In the genomic region with DNA sequence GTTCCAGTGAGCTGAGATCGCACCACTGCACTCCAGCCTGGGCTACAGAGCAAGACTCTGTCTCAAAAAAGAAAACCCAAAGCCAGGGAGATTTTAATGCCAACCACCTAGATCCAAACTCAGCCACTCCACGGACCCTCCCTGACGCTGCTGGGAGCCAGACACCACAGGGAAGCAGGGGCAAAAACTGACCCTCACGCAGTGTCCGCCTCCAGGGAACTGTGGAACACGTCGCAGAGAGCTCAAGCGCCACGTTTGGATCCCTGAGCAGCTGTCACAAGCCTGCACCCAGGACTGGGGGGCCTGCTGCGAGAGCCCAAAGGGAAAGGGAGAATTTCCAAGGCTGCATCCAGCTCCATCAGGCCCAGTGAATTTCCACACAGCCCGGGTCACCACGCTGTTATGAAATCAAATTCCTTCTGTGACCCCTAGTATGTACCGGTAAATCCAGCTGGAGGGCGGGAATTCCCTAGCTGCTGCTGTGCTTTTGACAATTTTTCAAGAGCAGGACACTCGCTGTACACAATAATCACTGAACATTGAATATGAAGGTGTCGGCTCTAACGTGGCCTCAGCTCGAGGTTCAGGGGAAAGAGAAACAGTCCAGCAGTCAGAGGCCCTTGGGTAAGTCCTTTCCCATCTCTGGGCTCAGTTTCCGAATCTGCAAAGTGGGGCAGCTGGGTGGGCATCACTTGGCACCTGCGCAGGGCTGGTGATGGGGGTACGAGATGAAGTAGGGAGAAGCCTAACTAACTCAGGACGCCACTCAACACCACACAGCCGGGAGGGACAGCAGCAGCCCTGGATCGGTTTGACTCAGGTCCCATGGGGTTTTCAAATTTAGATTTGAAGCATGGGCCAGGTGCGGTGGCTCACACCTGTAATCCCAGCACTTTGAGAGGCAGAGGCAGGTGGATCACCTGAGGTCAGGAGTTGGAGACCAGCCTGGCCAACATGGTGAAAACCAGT, we compare ENCODE assay signal across 10 cellular contexts. TPM values are rescaled to one million over a fixed set of nuclear protein-coding genes. Genes with fewer than 3 reads are reported as not detected.
A peak's percentile ranks its signal among the peaks of the same experiment; 100 is the strongest.
DNase-seq lines count a peak whose midpoint lies in the region; ATAC-seq, FAIRE-seq and TF ChIP-seq lines count a peak whose summit lies in the region.
"Had no signal": no experiment of that assay in that cellular context is flagged by ENCODE, and none has a peak within 500 bp of the region (broad histone marks: within the 10 kb centered on the region; RNA-seq: fewer than 3 reads in every experiment).

No MANE protein-coding gene starts in this region.

- no peak for TF ChIP-seq EP300 in gastroesophageal sphincter (IDR thresholded peaks at IDR 0.05)

- H3K4me2 ChIP-seq in astrocyte (ENCODE audit: low read length), result no peak overlapping the region

- no TSS peak for BruUV-seq in Calu3 (replicated peaks; lab: Mats Ljungman, UMichigan)

- ATAC-seq in gastroesophageal sphincter (peak; percentile 81), psoas muscle (peak in 3 of 4 donors; percentile 14 to 48 (median 31))
- ATAC-seq: naive thymus-derived CD4-positive, alpha-beta T cell had no signal

- no peak overlapping the region for H3K9ac ChIP-seq in astrocyte (ENCODE audit: low read length)

- DNase-seq in Calu3 (peak; percentile 57), astrocyte (ENCODE audit: low read depth) (peak; percentile 41), psoas muscle (peak; percentile 64 to 78), SHP77 (lab: John Stamatoyannopoulos, UW) (no peak), NCI-H2081 (lab: John Stamatoyannopoulos, UW) (no peak), midbrain (lab: John Stamatoyannopoulos, UW) (no peak)
- no peak for DNase-seq in activated CD8-positive, alpha-beta memory T cell treated with anti-CD3 and anti-CD28 coated beads for 24 hours
- DNase-seq: naive thymus-derived CD4-positive, alpha-beta T cell had no signal

- peak overlapping the region; percentile 63 for H3K27ac Mint-ChIP-seq in Calu3 (ENCODE audit: unreplicated experiment)
- H3K27ac Mint-ChIP-seq in astrocyte (ENCODE audit: unreplicated experiment), result no peak overlapping the region

- H3K9me3 Mint-ChIP-seq in Calu3 (ENCODE audit: low read depth, unreplicated experiment) (no peaks in the 10 kb centered on the region), astrocyte (ENCODE audit: unreplicated experiment) (peaks cover 3% of the 10 kb centered on the region)
- H3K9me3 Mint-ChIP-seq: naive thymus-derived CD4-positive, alpha-beta T cell had no signal

- H3K36me3 ChIP-seq in astrocyte (ENCODE audit: insufficient read depth, low read length), result peaks cover 14% of the 10 kb centered on the region
- H3K36me3 ChIP-seq in gastroesophageal sphincter, result peaks cover 0 to 37% of the 10 kb centered on the region in 2 donors
- peaks cover 0 to 17% of the 10 kb centered on the region in 2 donors for H3K36me3 ChIP-seq in psoas muscle (ENCODE audit: insufficient read depth in 1 of 2, low read depth in 1 of 2)

- H3K79me2 ChIP-seq in astrocyte (ENCODE audit: insufficient read depth, low read length), result peaks cover 45% of the 10 kb centered on the region

- H3K27me3 ChIP-seq in astrocyte (ENCODE audit: insufficient read depth, low read length) (no peaks in the 10 kb centered on the region), gastroesophageal sphincter (no peaks in the 10 kb centered on the region), psoas muscle (ENCODE audit: insufficient read depth in 3 of 3, low read length in 2 of 3) (peaks cover 0 to 11% (median 4%) of the 10 kb centered on the region in 3 donors)

- H3K27me3 Mint-ChIP-seq in Calu3 (ENCODE audit: unreplicated experiment) (no peaks in the 10 kb centered on the region), astrocyte (ENCODE audit: low read depth, unreplicated experiment) (no peaks in the 10 kb centered on the region)
- H3K27me3 Mint-ChIP-seq: naive thymus-derived CD4-positive, alpha-beta T cell had no signal

- intact Hi-C loops in Calu3 (cut with micrococcal nuclease; ENCODE audit: unreplicated experiment), result no loop called here
- intact Hi-C loops in psoas muscle (cut with DNase I), result no loop called here

- H2AFZ ChIP-seq in astrocyte (ENCODE audit: low read depth, low read length), result no peak overlapping the region

- H3K36me3 Mint-ChIP-seq in Calu3 (ENCODE audit: insufficient read depth, unreplicated experiment) (peaks cover 94% of the 10 kb centered on the region), astrocyte (ENCODE audit: low read depth, unreplicated experiment) (peaks cover 11% of the 10 kb centered on the region)

- 10 to 52% methylated on average over 6 to 7 of the region's 25 CpGs for WGBS in gastroesophageal sphincter (ENCODE audit: low coverage in 1 of 2), 2 donors
- WGBS in psoas muscle, 3 donors, result 48 to 64% (median 48%) methylated on average over 25 of the region's 25 CpGs

- H3K27ac ChIP-seq in astrocyte (ENCODE audit: low read depth, low read length), result no peak overlapping the region
- H3K27ac ChIP-seq in gastroesophageal sphincter, result peak overlapping the region in 3 of 4 donors; percentile 69 to 73 (median 73)
- H3K27ac ChIP-seq in psoas muscle, result no peak overlapping the region
- H3K27ac ChIP-seq: epithelial cell of prostate had no signal

- no peak overlapping the region for H3K4me3 ChIP-seq in astrocyte (ENCODE audit: insufficient read depth, low read depth, low read length)
- H3K4me3 ChIP-seq in gastroesophageal sphincter, result no peak overlapping the region
- H3K4me3 ChIP-seq in psoas muscle, result no peak overlapping the region

- H3K4me1 ChIP-seq in astrocyte (ENCODE audit: insufficient read depth, low read length), result peaks cover 15% of the 10 kb centered on the region
- H3K4me1 ChIP-seq in gastroesophageal sphincter, result peaks cover 0 to 72% (median 34%) of the 10 kb centered on the region in 3 donors
- peaks cover 2% of the 10 kb centered on the region for H3K4me1 ChIP-seq in psoas muscle

- peaks cover 89% of the 10 kb centered on the region for H4K20me1 ChIP-seq in astrocyte (ENCODE audit: insufficient read depth, low read length)

- H3K9me3 ChIP-seq in astrocyte (ENCODE audit: insufficient read depth, low read depth, low read length) (no peaks in the 10 kb centered on the region), gastroesophageal sphincter (no peaks in the 10 kb centered on the region), psoas muscle (no peaks in the 10 kb centered on the region)

- CTCF ChIA-PET in Calu3 (lab: Charles Lee), result interaction anchor here (1.0 kb wide), 1 partner anchor 149 kb away, joined by 3 read pairs; no protein-coding TSS in a partner anchor

- peaks cover 55% of the 10 kb centered on the region for H3K4me1 Mint-ChIP-seq in Calu3 (ENCODE audit: low read depth, unreplicated experiment)
- H3K4me1 Mint-ChIP-seq in astrocyte (ENCODE audit: low read depth, unreplicated experiment), result peaks cover 30% of the 10 kb centered on the region

- TF ChIP-seq CTCF in Calu3 (IDR thresholded peaks at IDR 0.05; ENCODE audit: unreplicated experiment), result no peak
- TF ChIP-seq CTCF in astrocyte (IDR thresholded peaks at IDR 0.05; ENCODE audit: insufficient read depth, low read depth, low read length), result no peak
- no peak for TF ChIP-seq CTCF in gastroesophageal sphincter (IDR thresholded peaks at IDR 0.05)
- TF ChIP-seq CTCF in psoas muscle (IDR thresholded peaks at IDR 0.05), result no peak

- no peak for FAIRE-seq in astrocyte (lab: Jason Lieb, UNC)

- TF ChIP-seq POLR2A in gastroesophageal sphincter (IDR thresholded peaks at IDR 0.05), result no peak

- H3K4me3 Mint-ChIP-seq in Calu3 (ENCODE audit: low read depth, unreplicated experiment) (peak overlapping the region; percentile 41), astrocyte (ENCODE audit: unreplicated experiment) (peak overlapping the region; percentile 40)
- H3K4me3 Mint-ChIP-seq: naive thymus-derived CD4-positive, alpha-beta T cell had no signal

RNA-seq across cellular contexts. Expression of gene CARHSP1, which starts 8.6 kb away (rescaled TPM):
- 89.2 and 104 TPM in 2 replicates for total RNA-seq in Calu3 (2022)
- total RNA-seq in astrocyte, result 51.0 and 61.5 TPM in 2 replicates
- 10 to 100 TPM; 29.3 to 79.8 (median 72.5) TPM for total RNA-seq in gastroesophageal sphincter
- total RNA-seq in psoas muscle, result 10 to 100 TPM in 3 of 4 donors, 1 to 10 TPM in 1; 9.8 to 23.0 (median 13.5) TPM
- 10 to 100 TPM; 16.6 to 19.6 (median 19.1) TPM for polyA plus RNA-seq in psoas muscle

RNA-seq across cellular contexts. Expression of gene LITAFD, which starts 22.0 kb away (rescaled TPM):
- total RNA-seq in Calu3 (2022) (not detected in 2 replicates), astrocyte (not detected in 2 replicates), gastroesophageal sphincter (not detected), psoas muscle (not detected)
- polyA plus RNA-seq in psoas muscle, result not detected
- total RNA-seq: naive thymus-derived CD4-positive, alpha-beta T cell had no signal
- polyA plus RNA-seq: naive thymus-derived CD4-positive, alpha-beta T cell had no signal

Comparison
In these comparisons a context has a peak if more than half of its experiments do, and no peak if none do; other contexts are left out.
1. DNase-seq: peak in Calu3 (single experiment), astrocyte (single experiment) and psoas muscle (2 of 2); none in SHP77 (0 of 2), activated CD8-positive, alpha-beta memory T cell treated with anti-CD3 and anti-CD28 coated beads for 24 hours (single experiment), NCI-H2081 (0 of 2) and midbrain (single experiment).
2. H3K27ac ChIP-seq: peak in gastroesophageal sphincter (3 of 4); none in astrocyte (single experiment) and psoas muscle (single experiment).